ENCODE assay signal across 2 cellular contexts in genomic region chr13:27973956-27974662, GRCh38.
TF ChIP-seq lines count a peak whose summit lies in the region.

No MANE protein-coding gene starts in this region.

TF ChIP-seq in A549, 52 proteins besides CTCF, POLR2A, EP300 and RAD21:
- peak; percentile 7 for TF ChIP-seq ZFP36 (IDR thresholded peaks at IDR 0.05; ENCODE audit: borderline replicate concordance, partially characterized antibody)
- TF ChIP-seq ESRRA (IDR thresholded peaks at IDR 0.05; ENCODE audit: borderline replicate concordance, low read length): no peak
- TF ChIP-seq CHD4 (IDR thresholded peaks at IDR 0.05; ENCODE audit: borderline replicate concordance): no peak

TF ChIP-seq in H1, 55 proteins besides CTCF, POLR2A, EP300 and RAD21:
- TF ChIP-seq ASH2L (IDR thresholded peaks at IDR 0.05; ENCODE audit: low read length) (no peak), GABPA (IDR thresholded peaks at IDR 0.05; ENCODE audit: borderline replicate concordance, insufficient read depth, low read length) (no peak), SAP30 (IDR thresholded peaks at IDR 0.05; ENCODE audit: insufficient read depth, insufficient replicate concordance, low read length) (no peak), KDM1A (IDR thresholded peaks at IDR 0.05; ENCODE audit: borderline replicate concordance, low read length) (peak; percentile 72; the same call in 1 of the 2 replicates), SUZ12 (IDR thresholded peaks at IDR 0.05; ENCODE audit: low read length) (no peak), CTBP2 (IDR thresholded peaks at IDR 0.05; ENCODE audit: borderline replicate concordance, insufficient read depth, insufficient read length, low read length) (no peak), BACH1 (IDR thresholded peaks at IDR 0.05; ENCODE audit: low read length) (no peak)
